Comparison of ENCODE assay signal across 14 cellular contexts in the genomic region with DNA sequence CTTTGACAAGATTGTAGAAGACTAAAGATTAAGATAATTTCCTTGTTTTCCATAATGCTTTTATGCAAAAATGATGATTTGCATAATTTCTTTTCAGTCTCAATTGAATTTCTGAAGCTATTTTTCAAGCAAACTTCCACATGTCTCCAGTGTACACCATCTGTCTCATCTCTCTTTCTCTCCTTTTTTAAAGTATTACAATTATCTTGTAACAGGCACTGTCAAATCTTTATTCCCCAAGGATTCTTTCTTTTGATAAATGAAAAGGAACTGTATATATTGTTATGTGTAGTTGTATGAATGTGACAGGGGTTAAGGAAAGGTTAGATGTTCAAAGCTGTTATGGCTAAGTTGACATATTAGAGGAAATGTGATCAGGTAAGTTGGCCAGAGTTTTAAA. TPM values are rescaled to one million over a fixed set of nuclear protein-coding genes. Genes with fewer than 3 reads are reported as not detected.
DNase-seq lines count a peak whose midpoint lies in the region; ATAC-seq and TF ChIP-seq lines count a peak whose summit lies in the region.
"Had no signal": no experiment of that assay in that cellular context is flagged by ENCODE, and none has a peak within 500 bp of the region (broad histone marks: within the 10 kb centered on the region; RNA-seq: fewer than 3 reads in every experiment).

No MANE protein-coding gene starts in this region.

- no peak overlapping the region for H3K9ac ChIP-seq in PC-3 (ENCODE audit: low read length)
- H3K9ac ChIP-seq: BLaER1 had no signal

- H3K27ac Mint-ChIP-seq in HFFc6 (peak overlapping the region; percentile 1; the same call in 1 of the 2 replicates), mesothelial cell of epicardium (peak overlapping the region; percentile 70), osteocyte (ENCODE audit: unreplicated experiment) (peak overlapping the region; percentile 32)
- H3K27ac Mint-ChIP-seq: CD4-positive, CD25-positive, alpha-beta regulatory T cell; GM23338 had no signal

- CTCF ChIA-PET in PC-3 (lab: Charles Lee): no interaction called here

- H3K36me3 ChIP-seq in PC-3 (ENCODE audit: low read depth, low read length): no peaks in the 10 kb centered on the region
- H3K36me3 ChIP-seq: BLaER1 had no signal

- H3K9me3 Mint-ChIP-seq in HFFc6 (no peaks in the 10 kb centered on the region), mesothelial cell of epicardium (no peaks in the 10 kb centered on the region), osteocyte (ENCODE audit: unreplicated experiment) (no peaks in the 10 kb centered on the region)
- H3K9me3 Mint-ChIP-seq: GM23338 had no signal

- POLR2A ChIA-PET in PC-3 (lab: Charles Lee; ENCODE audit: unreplicated experiment): no interaction called here

- H2AFZ ChIP-seq in PC-3 (ENCODE audit: low read length): no peak overlapping the region
- H2AFZ ChIP-seq: GM23338 had no signal

- no peak for TF ChIP-seq CTCF in HFFc6 (IDR thresholded peaks at IDR 0.05)
- no peak for TF ChIP-seq CTCF in PC-3 (conservative IDR thresholded peaks at IDR 0.05; ENCODE audit: low read depth, low read length)
- no peak for TF ChIP-seq CTCF in mesothelial cell of epicardium (IDR thresholded peaks at IDR 0.05; ENCODE audit: unreplicated experiment)
- TF ChIP-seq CTCF in osteocyte (IDR thresholded peaks at IDR 0.05): no peak
- no peak for TF ChIP-seq CTCF in GM10266 (IDR thresholded peaks at IDR 0.05; ENCODE audit: control insufficient read depth, insufficient read depth, low read depth, missing control alignments)

- H4K20me1 ChIP-seq in PC-3 (ENCODE audit: low read length): no peaks in the 10 kb centered on the region
- H4K20me1 ChIP-seq: BLaER1 had no signal

- no peaks in the 10 kb centered on the region for H3K9me3 ChIP-seq in PC-3 (ENCODE audit: low read length)
- H3K9me3 ChIP-seq: BLaER1 had no signal

- no peaks in the 10 kb centered on the region for H3K9me2 ChIP-seq in PC-3 (replicated peaks; ENCODE audit: low read length)

- H3F3A ChIP-seq in PC-3 (ENCODE audit: low read length, unreplicated experiment): peaks cover 4% of the 10 kb centered on the region

- no peaks in the 10 kb centered on the region; the same call in 1 of the 2 replicates for H3K27me3 Mint-ChIP-seq in HFFc6 (ENCODE audit: insufficient read depth)
- no peaks in the 10 kb centered on the region for H3K27me3 Mint-ChIP-seq in mesothelial cell of epicardium (ENCODE audit: low read depth)
- no peaks in the 10 kb centered on the region for H3K27me3 Mint-ChIP-seq in osteocyte (ENCODE audit: unreplicated experiment)

- DNase-seq in HFFc6 (no peak), PC-3 (no peak), mesothelial cell of epicardium (ENCODE audit: low spot score in 2 of 2, unreplicated experiment in 2 of 2) (no peak), osteocyte (ENCODE audit: extremely low spot score, unreplicated experiment) (no peak), GF-D8 (lab: John Stamatoyannopoulos, UW) (no peak), C1 segment of cervical spinal cord (lab: John Stamatoyannopoulos, UW) (no peak), GM10266 (ENCODE audit: extremely low spot score) (no peak)
- DNase-seq: AML-193; CD4-positive, CD25-positive, alpha-beta regulatory T cell; DMS 273 treated with DMSO at 0.1 percent for 48 hours; H7 had no signal

- no peaks in the 10 kb centered on the region for H3K27me3 ChIP-seq in PC-3 (ENCODE audit: low read length)
- H3K27me3 ChIP-seq: BLaER1 had no signal

- H3K4me3 ChIP-seq in PC-3 (ENCODE audit: low read length): no peak overlapping the region
- H3K4me3 ChIP-seq: BLaER1, GM23338 had no signal

- intact Hi-C loops in PC-3 (cut with micrococcal nuclease): loop anchor here (10.0 kb wide), 1 partner anchor 66 kb away; no protein-coding TSS in a partner anchor

- H3K4me3 Mint-ChIP-seq in HFFc6: no peak overlapping the region
- no peak overlapping the region for H3K4me3 Mint-ChIP-seq in mesothelial cell of epicardium
- no peak overlapping the region for H3K4me3 Mint-ChIP-seq in osteocyte (ENCODE audit: unreplicated experiment)
- H3K4me3 Mint-ChIP-seq: CD4-positive, CD25-positive, alpha-beta regulatory T cell; GM23338 had no signal

- peak overlapping the region; percentile 25 for H3K4me2 ChIP-seq in PC-3 (ENCODE audit: low read length)
- H3K4me2 ChIP-seq: BLaER1, GM23338 had no signal

- no peak for ATAC-seq in PC-3
- ATAC-seq: GM23338 had no signal

- no TSS peak for BruUV-seq in PC-3 (replicated peaks; lab: Mats Ljungman, UMichigan)

- H3K4me1 Mint-ChIP-seq in HFFc6 (ENCODE audit: low read depth) (peaks cover 51% of the 10 kb centered on the region), mesothelial cell of epicardium (peaks cover 27% of the 10 kb centered on the region), osteocyte (ENCODE audit: unreplicated experiment) (peaks cover 18% of the 10 kb centered on the region)
- H3K4me1 Mint-ChIP-seq: CD4-positive, CD25-positive, alpha-beta regulatory T cell had no signal

- peak overlapping the region; percentile 16 for H3K27ac ChIP-seq in PC-3 (ENCODE audit: low read length)
- H3K27ac ChIP-seq: BLaER1, HL-60 had no signal

- no peaks in the 10 kb centered on the region for H3K79me2 ChIP-seq in PC-3 (ENCODE audit: low read length)

- H3K36me3 Mint-ChIP-seq in HFFc6 (ENCODE audit: low read depth) (no peaks in the 10 kb centered on the region), mesothelial cell of epicardium (no peaks in the 10 kb centered on the region), osteocyte (ENCODE audit: unreplicated experiment) (no peaks in the 10 kb centered on the region)
- H3K36me3 Mint-ChIP-seq: CD4-positive, CD25-positive, alpha-beta regulatory T cell had no signal

- peaks cover 32% of the 10 kb centered on the region for H3K4me1 ChIP-seq in PC-3 (ENCODE audit: insufficient read depth, low read length)

RNA-seq across cellular contexts. Expression of a gene that starts 7.9 kb away (rescaled TPM):
- 10 to 100 TPM; 54.5 to 67.1 (median 57.1) TPM for total RNA-seq in HFFc6 (2021; fragmentation: NEBNext Ultra II Directional; extraction: Animal tissue kit (Norgen Biotek cat#: 25700))
- total RNA-seq in PC-3 (2014; rRNA removed) (20.2 and 21.0 TPM in 2 replicates), mesothelial cell of epicardium (18.1 to 20.3 TPM (median 19.6 TPM) in 3 replicates), osteocyte (27.6 and 31.8 TPM in 2 replicates)

Comparison
In these comparisons a context has a peak if more than half of its experiments do, and no peak if none do; other contexts are left out.
1. H3K27ac Mint-ChIP-seq: peak in every context shown above with its lines; median percentile 70 in mesothelial cell of epicardium; 32 in osteocyte; 1 in HFFc6.